In genomic region chr5:1416856-1417469, GRCh38 we compare ENCODE assay signal across 19 cellular contexts. TPM values are rescaled to one million over a fixed set of nuclear protein-coding genes. Genes with fewer than 3 reads are reported as not detected.
DNase-seq lines count a peak whose midpoint lies in the region; ATAC-seq, FAIRE-seq and TF ChIP-seq lines count a peak whose summit lies in the region.
"Had no signal": no experiment of that assay in that cellular context is flagged by ENCODE, and none has a peak within 500 bp of the region (broad histone marks: within the 10 kb centered on the region; RNA-seq: fewer than 3 reads in every experiment).

No MANE protein-coding gene starts in this region.

- H3K4me1 Mint-ChIP-seq in neural progenitor cell (no peaks in the 10 kb centered on the region), endodermal cell (no peaks in the 10 kb centered on the region)
- no peaks in the 10 kb centered on the region for H3K4me1 Mint-ChIP-seq in stimulated activated naive CD8-positive, alpha-beta T cell treated with anti-CD3 and anti-CD28 coated beads, Interleukin-15, amount 100 ng/mL, for 72 hours
- peaks cover 0 to 3% of the 10 kb centered on the region in 2 donors for H3K4me1 Mint-ChIP-seq in effector memory CD8-positive, alpha-beta T cell (ENCODE audit: low read depth in 2 of 2)

- H3K9me3 ChIP-seq in WERI-Rb-1 (ENCODE audit: severe bottlenecking) (peaks cover 4% of the 10 kb centered on the region), neural progenitor cell (ENCODE audit: low read depth) (no peaks in the 10 kb centered on the region), tibial artery (no peaks in the 10 kb centered on the region), endodermal cell (ENCODE audit: control insufficient read depth, low read length) (no peaks in the 10 kb centered on the region)

- H3K4me3 Mint-ChIP-seq in neural progenitor cell (peak overlapping the region; percentile 48), endodermal cell (no peak overlapping the region)
- H3K4me3 Mint-ChIP-seq in stimulated activated naive CD8-positive, alpha-beta T cell treated with anti-CD3 and anti-CD28 coated beads, Interleukin-15, amount 100 ng/mL, for 72 hours = no peak overlapping the region
- H3K4me3 Mint-ChIP-seq in effector memory CD8-positive, alpha-beta T cell = no peak overlapping the region
- H3K4me3 Mint-ChIP-seq: HFFc6 had no signal

- H2AFZ ChIP-seq in neural progenitor cell (replicated peaks) = no peak overlapping the region
- H2AFZ ChIP-seq: PC-9 had no signal

- DNase-seq in HTR-8/SVneo (ENCODE audit: insufficient read length, low spot score) (no peak), WERI-Rb-1 (peak; percentile 4), neural progenitor cell (ENCODE audit: low spot score) (no peak), tibial artery (peak; percentile 20 to 25), endodermal cell (no peak)
- no peak for DNase-seq in stimulated activated naive CD8-positive, alpha-beta T cell treated with anti-CD3 and anti-CD28 coated beads, Interleukin-15, amount 100 ng/mL, for 72 hours
- DNase-seq in effector memory CD8-positive, alpha-beta T cell = no peak
- DNase-seq: ACHN, DMS79 treated with DMSO at 0.1 percent for 48 hours, HFFc6, NCI-H1417, NCI-H187 treated with DMSO at 0.1 percent for 48 hours, NCI-H345, NCI-H524 treated with DMSO at 0.1 percent for 48 hours, PC-9 had no signal

- H3K4me1 ChIP-seq in neural progenitor cell = no peaks in the 10 kb centered on the region
- H3K4me1 ChIP-seq in tibial artery = no peaks in the 10 kb centered on the region
- H3K4me1 ChIP-seq in endodermal cell (ENCODE audit: control insufficient read depth, insufficient read depth, low read length) = no peaks in the 10 kb centered on the region

- ATAC-seq in stimulated activated naive CD8-positive, alpha-beta T cell treated with anti-CD3 and anti-CD28 coated beads, Interleukin-15, amount 100 ng/mL, for 72 hours = no peak
- ATAC-seq in effector memory CD8-positive, alpha-beta T cell (replicated peaks) = no peak

- H3K9ac ChIP-seq in neural progenitor cell = no peak overlapping the region
- H3K9ac ChIP-seq in endodermal cell (ENCODE audit: extremely low read depth, low read length, poor library complexity, severe bottlenecking) = no peak overlapping the region

- H3K79me2 ChIP-seq in neural progenitor cell (ENCODE audit: low read depth) = no peaks in the 10 kb centered on the region

- H3K4me2 ChIP-seq in neural progenitor cell = no peak overlapping the region
- H3K4me2 ChIP-seq: PC-9 had no signal

- no peaks in the 10 kb centered on the region for H3K36me3 ChIP-seq in WERI-Rb-1
- H3K36me3 ChIP-seq in neural progenitor cell = no peaks in the 10 kb centered on the region
- H3K36me3 ChIP-seq in tibial artery = no peaks in the 10 kb centered on the region
- H3K36me3 ChIP-seq in endodermal cell (ENCODE audit: control insufficient read depth, insufficient read depth, low read length) = no peaks in the 10 kb centered on the region

- H3K27ac ChIP-seq in WERI-Rb-1 (no peak overlapping the region), neural progenitor cell (no peak overlapping the region), tibial artery (no peak overlapping the region), endodermal cell (ENCODE audit: low read depth, low read length) (no peak overlapping the region)
- H3K27ac ChIP-seq: C4-2B, PC-9 had no signal

- no peaks in the 10 kb centered on the region for H4K20me1 ChIP-seq in neural progenitor cell (ENCODE audit: low read depth)

- H3K27ac Mint-ChIP-seq in neural progenitor cell (no peak overlapping the region), endodermal cell (no peak overlapping the region)
- H3K27ac Mint-ChIP-seq in stimulated activated naive CD8-positive, alpha-beta T cell treated with anti-CD3 and anti-CD28 coated beads, Interleukin-15, amount 100 ng/mL, for 72 hours = no peak overlapping the region
- no peak overlapping the region for H3K27ac Mint-ChIP-seq in effector memory CD8-positive, alpha-beta T cell
- H3K27ac Mint-ChIP-seq: HFFc6 had no signal

- no peak overlapping the region for H3K4me3 ChIP-seq in WERI-Rb-1 (ENCODE audit: low read depth, low read length)
- no peak overlapping the region for H3K4me3 ChIP-seq in neural progenitor cell
- H3K4me3 ChIP-seq in tibial artery = no peak overlapping the region
- no peak overlapping the region for H3K4me3 ChIP-seq in endodermal cell (ENCODE audit: low read length)
- H3K4me3 ChIP-seq: PC-9 had no signal

- intact Hi-C loops in tibial artery (cut with DNase I; ENCODE audit: low total_unique reads) = no loop called here

- 87 to 90% methylated on average over 7 to 12 of the region's 12 CpGs for WGBS in endodermal cell (ENCODE audit: insufficient coverage in 1 of 2, insufficient read length in 1 of 2), 2 experiments

- H3K27me3 Mint-ChIP-seq in neural progenitor cell (ENCODE audit: insufficient read depth, low read depth) = peaks cover 19% of the 10 kb centered on the region
- peaks cover 3% of the 10 kb centered on the region for H3K27me3 Mint-ChIP-seq in endodermal cell (ENCODE audit: insufficient read depth)
- H3K27me3 Mint-ChIP-seq in stimulated activated naive CD8-positive, alpha-beta T cell treated with anti-CD3 and anti-CD28 coated beads, Interleukin-15, amount 100 ng/mL, for 72 hours = peaks cover 10% of the 10 kb centered on the region
- peaks cover 10 to 24% of the 10 kb centered on the region in 2 donors for H3K27me3 Mint-ChIP-seq in effector memory CD8-positive, alpha-beta T cell

- FAIRE-seq in HTR-8/SVneo (lab: Jason Lieb, UNC) = peak; percentile 26
- FAIRE-seq: H54 had no signal

- no peaks in the 10 kb centered on the region for H3K36me3 Mint-ChIP-seq in neural progenitor cell
- no peaks in the 10 kb centered on the region for H3K36me3 Mint-ChIP-seq in endodermal cell (ENCODE audit: low read depth)
- no peaks in the 10 kb centered on the region for H3K36me3 Mint-ChIP-seq in effector memory CD8-positive, alpha-beta T cell (ENCODE audit: insufficient read depth)

- TF ChIP-seq CTCF in WERI-Rb-1 (IDR thresholded peaks at IDR 0.05; ENCODE audit: low read depth, low read length) (no peak), neural progenitor cell (IDR thresholded peaks at IDR 0.05) (no peak), tibial artery (IDR thresholded peaks at IDR 0.05) (no peak), endodermal cell (conservative IDR thresholded peaks at IDR 0.05) (no peak)

- H3K9me3 Mint-ChIP-seq in neural progenitor cell = peaks cover 7% of the 10 kb centered on the region
- H3K9me3 Mint-ChIP-seq in endodermal cell = no peaks in the 10 kb centered on the region
- H3K9me3 Mint-ChIP-seq in stimulated activated naive CD8-positive, alpha-beta T cell treated with anti-CD3 and anti-CD28 coated beads, Interleukin-15, amount 100 ng/mL, for 72 hours = peaks cover 0 to 5% of the 10 kb centered on the region in 2 donors
- peaks cover 0 to 6% of the 10 kb centered on the region in 2 donors for H3K9me3 Mint-ChIP-seq in effector memory CD8-positive, alpha-beta T cell

- no peaks in the 10 kb centered on the region for H3F3A ChIP-seq in neural progenitor cell (ENCODE audit: low read depth)

- H3K27me3 ChIP-seq in WERI-Rb-1 (ENCODE audit: insufficient read depth, low read depth, severe bottlenecking) (no peaks in the 10 kb centered on the region), neural progenitor cell (no peaks in the 10 kb centered on the region), tibial artery (peaks cover 0 to 26% of the 10 kb centered on the region in 2 donors), endodermal cell (ENCODE audit: control insufficient read depth, insufficient read depth, low read length, poor library complexity, severe bottlenecking) (no peaks in the 10 kb centered on the region)

RNA-seq across cellular contexts. Expression of gene SLC6A3, which starts 28.3 kb away (rescaled TPM):
- 0.19 and 0.32 TPM in 2 replicates for total RNA-seq in neural progenitor cell (ENCODE audit: low replicate concordance)
- under 1 TPM in 1 of 2 donors, not detected in 1; 0.18 TPM for total RNA-seq in endodermal cell
- polyA plus RNA-seq in endodermal cell (2013, experiment 1 of 2) = 0.85 TPM
- polyA plus RNA-seq in endodermal cell (2013, experiment 2 of 2) = 0.66 TPM
- total RNA-seq: HFFc6, M059J, PC-9, SK-MEL-5 had no signal

Comparison
In these comparisons a context has a peak if more than half of its experiments do, and no peak if none do; other contexts are left out.
1. DNase-seq: peak in WERI-Rb-1 (single experiment) and tibial artery (2 of 2); none in HTR-8/SVneo (single experiment), neural progenitor cell (single experiment), endodermal cell (single experiment), stimulated activated naive CD8-positive, alpha-beta T cell treated with anti-CD3 and anti-CD28 coated beads, Interleukin-15, amount 100 ng/mL, for 72 hours (0 of 2) and effector memory CD8-positive, alpha-beta T cell (0 of 3).